ENCODE assay signal across 11 cellular contexts in genomic region chr15:32364944-32365343, GRCh38. TPM values are rescaled to one million over a fixed set of nuclear protein-coding genes. Genes with fewer than 3 reads are reported as not detected.
DNase-seq lines count a peak whose midpoint lies in the region; ATAC-seq and TF ChIP-seq lines count a peak whose summit lies in the region.
"Not testable (repeated sequence)": the region's sequence is repeated elsewhere in the genome, so short reads cannot be mapped to it uniquely, and the experiment has no call there.
"Had no signal": no experiment of that assay in that cellular context is flagged by ENCODE, and none has a peak within 500 bp of the region (broad histone marks: within the 10 kb centered on the region; RNA-seq: fewer than 3 reads in every experiment).

No MANE protein-coding gene starts in this region.

- DNase-seq in CD4-positive, CD25-positive, alpha-beta regulatory T cell = peak in 1 of 3 donors; percentile 29
- peak; percentile 18 for DNase-seq in activated CD4-positive, alpha-beta T cell treated with anti-CD3 and anti-CD28 coated beads for 1 hour
- peak; percentile 28 to 33 (median 29) for DNase-seq in effector memory CD8-positive, alpha-beta T cell
- DNase-seq in left lung, psoas muscle: not testable (repeated sequence)
- peak; percentile 81 for DNase-seq in stimulated activated CD8-positive, alpha-beta memory T cell treated with anti-CD3 and anti-CD28 coated beads, Interleukin-4, amount 100 ng/mL, for 48 hours

- not testable (repeated sequence) for H3K27me3 Mint-ChIP-seq in CD4-positive, CD25-positive, alpha-beta regulatory T cell; activated T-helper 17 cell treated with anti-CD3 and anti-CD28 coated beads, Interleukin-2, amount 50 U/mL, for 72 hours; effector memory CD8-positive, alpha-beta T cell

- ATAC-seq in CD4-positive, CD25-positive, alpha-beta regulatory T cell (ENCODE audit: low read depth in 2 of 2) = peak; percentile 45 to 59
- ATAC-seq in activated T-helper 17 cell treated with anti-CD3 and anti-CD28 coated beads, Interleukin-2, amount 50 U/mL, for 72 hours (replicated peaks) = peak; percentile 73
- ATAC-seq in effector memory CD8-positive, alpha-beta T cell (replicated peaks) = peak; percentile 72
- ATAC-seq in left lung (peak; percentile 53), psoas muscle (peak in 3 of 4 donors; percentile 38 to 78 (median 74))

- not testable (repeated sequence) for H3K4me3 ChIP-seq in CD4-positive, CD25-positive, alpha-beta regulatory T cell (ENCODE audit: low read depth, low read length); left lung; psoas muscle

- TF ChIP-seq CTCF in left lung (IDR thresholded peaks at IDR 0.05); psoas muscle (IDR thresholded peaks at IDR 0.05): not testable (repeated sequence)

- intact Hi-C loops in left lung (cut with DNase I); psoas muscle (cut with DNase I): not testable (repeated sequence)

- H3K27ac Mint-ChIP-seq in CD4-positive, CD25-positive, alpha-beta regulatory T cell; activated T-helper 17 cell treated with anti-CD3 and anti-CD28 coated beads, Interleukin-2, amount 50 U/mL, for 72 hours; effector memory CD8-positive, alpha-beta T cell: not testable (repeated sequence)

- not testable (repeated sequence) for H3K36me3 Mint-ChIP-seq in CD4-positive, CD25-positive, alpha-beta regulatory T cell; activated T-helper 17 cell treated with anti-CD3 and anti-CD28 coated beads, Interleukin-2, amount 50 U/mL, for 72 hours (ENCODE audit: low read depth); effector memory CD8-positive, alpha-beta T cell (ENCODE audit: insufficient read depth)

- TF ChIP-seq RAD21 in Ishikawa (IDR thresholded peaks at IDR 0.05; ENCODE audit: low read depth) = peak; percentile 15; the same call in 1 of the 2 replicates

- not testable (repeated sequence) for H3K27ac ChIP-seq in CD4-positive, CD25-positive, alpha-beta regulatory T cell (ENCODE audit: insufficient read depth, low read length, poor library complexity, severe bottlenecking); left lung; psoas muscle

- H3K9me3 ChIP-seq in CD4-positive, CD25-positive, alpha-beta regulatory T cell (ENCODE audit: control insufficient read depth in 2 of 2, low read length in 2 of 2); left lung; psoas muscle: not testable (repeated sequence)

- H3K4me1 ChIP-seq in CD4-positive, CD25-positive, alpha-beta regulatory T cell (ENCODE audit: control insufficient read depth, insufficient read depth, low read length, poor library complexity, severe bottlenecking); left lung; psoas muscle: not testable (repeated sequence)

- H3K27me3 ChIP-seq in CD4-positive, CD25-positive, alpha-beta regulatory T cell (ENCODE audit: control insufficient read depth, insufficient read depth, low read length); left lung; psoas muscle (ENCODE audit: insufficient read depth in 3 of 3, low read length in 2 of 3): not testable (repeated sequence)

- H3K4me3 Mint-ChIP-seq in CD4-positive, CD25-positive, alpha-beta regulatory T cell; activated T-helper 17 cell treated with anti-CD3 and anti-CD28 coated beads, Interleukin-2, amount 50 U/mL, for 72 hours; effector memory CD8-positive, alpha-beta T cell: not testable (repeated sequence)

- not testable (repeated sequence) for H3K36me3 ChIP-seq in CD4-positive, CD25-positive, alpha-beta regulatory T cell (ENCODE audit: control insufficient read depth, insufficient read depth, low read length); left lung; psoas muscle (ENCODE audit: insufficient read depth in 1 of 2, low read depth in 1 of 2)

- WGBS in psoas muscle, 3 donors = 20% methylated on average over 2 of the region's 16 CpGs; no CpG with 5 or more reads in 2 of the 3 donors

- H3K9me3 Mint-ChIP-seq in CD4-positive, CD25-positive, alpha-beta regulatory T cell; activated T-helper 17 cell treated with anti-CD3 and anti-CD28 coated beads, Interleukin-2, amount 50 U/mL, for 72 hours; effector memory CD8-positive, alpha-beta T cell: not testable (repeated sequence)

- H3K4me1 Mint-ChIP-seq in CD4-positive, CD25-positive, alpha-beta regulatory T cell; activated T-helper 17 cell treated with anti-CD3 and anti-CD28 coated beads, Interleukin-2, amount 50 U/mL, for 72 hours; effector memory CD8-positive, alpha-beta T cell (ENCODE audit: low read depth in 2 of 2): not testable (repeated sequence)

- not testable (repeated sequence) for TF ChIP-seq EP300 in Ishikawa (IDR thresholded peaks at IDR 0.05; ENCODE audit: borderline replicate concordance)

RNA-seq across cellular contexts. Expression of gene GOLGA8K, which starts 38.1 kb away (rescaled TPM):
- not detected for total RNA-seq in CD4-positive, CD25-positive, alpha-beta regulatory T cell
- polyA plus RNA-seq in CD4-positive, CD25-positive, alpha-beta regulatory T cell = not detected
- not detected for total RNA-seq in activated T-helper 17 cell treated with anti-CD3 and anti-CD28 coated beads, Interleukin-2, amount 50 U/mL, for 72 hours
- total RNA-seq in left lung = 1 to 10 TPM in 1 of 2 donors, under 1 TPM in 1; 0.90 to 1.4 TPM
- total RNA-seq in psoas muscle = under 1 TPM in 2 of 4 donors, not detected in 2; 0.22 to 0.30 TPM
- under 1 TPM; 0.03 to 0.07 (median 0.03) TPM for polyA plus RNA-seq in psoas muscle
- total RNA-seq: MCF 10A, SJSA1 had no signal
- polyA plus RNA-seq: fibroblast of lung had no signal
